ENCODE assay signal across 15 cellular contexts in genomic region chr17:5745091-5745820, GRCh38.
DNase-seq lines count a peak whose midpoint lies in the region; ATAC-seq and TF ChIP-seq lines count a peak whose summit lies in the region.
"Had no signal": no experiment of that assay in that cellular context is flagged by ENCODE, and none has a peak within 500 bp of the region (broad histone marks: within the 10 kb centered on the region; RNA-seq: fewer than 3 reads in every experiment).

No MANE protein-coding gene starts in this region.

- TF ChIP-seq CTCF in WERI-Rb-1 (IDR thresholded peaks at IDR 0.05; ENCODE audit: low read depth, low read length) = no peak
- TF ChIP-seq CTCF in dorsolateral prefrontal cortex (IDR thresholded peaks at IDR 0.05 in 54 of 56, conservative IDR thresholded peaks at IDR 0.05 in 2 of 56; ENCODE audit: low read depth in 1 of 56, partially characterized antibody in 56 of 56) = no peak

- H3K4me3 ChIP-seq in WERI-Rb-1 (ENCODE audit: low read depth, low read length) = no peak overlapping the region
- H3K4me3 ChIP-seq in dorsolateral prefrontal cortex = no peak overlapping the region

- H3K27ac ChIP-seq in WERI-Rb-1 = peak overlapping the region; percentile 33
- no peak overlapping the region for H3K27ac ChIP-seq in dorsolateral prefrontal cortex

- H3K9me3 ChIP-seq in WERI-Rb-1 (ENCODE audit: severe bottlenecking) = no peaks in the 10 kb centered on the region
- H3K9me3 ChIP-seq: BE2C had no signal

- no peaks in the 10 kb centered on the region for H3K27me3 ChIP-seq in WERI-Rb-1 (ENCODE audit: insufficient read depth, low read depth, severe bottlenecking)
- H3K27me3 ChIP-seq in dorsolateral prefrontal cortex = peaks cover 0 to 7% (median 0%) of the 10 kb centered on the region in 45 donors
- H3K27me3 ChIP-seq: BE2C had no signal

- H3K36me3 ChIP-seq in WERI-Rb-1 = no peaks in the 10 kb centered on the region
- H3K36me3 ChIP-seq: BE2C had no signal

- no peak for ATAC-seq in GM21390 (IDR thresholded peaks at IDR 0.05; ENCODE audit: unreplicated experiment)
- ATAC-seq: Right ventricle myocardium inferior had no signal

- intact Hi-C loops in dorsolateral prefrontal cortex (cut with DNase I) = no loop called here

- DNase-seq in COR-L47 (lab: John Stamatoyannopoulos, UW) (peak; percentile 36), NCI-H1417 treated with DMSO at 0.1 percent for 48 hours (lab: John Stamatoyannopoulos, UW) (peak; percentile 26), WERI-Rb-1 (no peak), left kidney (ENCODE audit: low read depth, low spot score) (peak; percentile 69), dorsolateral prefrontal cortex (no peak), SIG-M5 treated with dmso at 0.1 percent for 504 hours (lab: John Stamatoyannopoulos, UW; ENCODE audit: unreplicated experiment) (no peak)
- DNase-seq: BE2C; CD4-positive, alpha-beta T cell; GDM1; Kasumi-1; NCI-H1930; NCI-H510A; OCI-M1 had no signal

Comparison
In these comparisons a context has a peak if more than half of its experiments do, and no peak if none do; other contexts are left out.
1. DNase-seq: peak in COR-L47 (single experiment), NCI-H1417 treated with DMSO at 0.1 percent for 48 hours (single experiment) and left kidney (single experiment); none in WERI-Rb-1 (single experiment), dorsolateral prefrontal cortex (0 of 10) and SIG-M5 treated with dmso at 0.1 percent for 504 hours (single experiment).